In the genomic region with DNA sequence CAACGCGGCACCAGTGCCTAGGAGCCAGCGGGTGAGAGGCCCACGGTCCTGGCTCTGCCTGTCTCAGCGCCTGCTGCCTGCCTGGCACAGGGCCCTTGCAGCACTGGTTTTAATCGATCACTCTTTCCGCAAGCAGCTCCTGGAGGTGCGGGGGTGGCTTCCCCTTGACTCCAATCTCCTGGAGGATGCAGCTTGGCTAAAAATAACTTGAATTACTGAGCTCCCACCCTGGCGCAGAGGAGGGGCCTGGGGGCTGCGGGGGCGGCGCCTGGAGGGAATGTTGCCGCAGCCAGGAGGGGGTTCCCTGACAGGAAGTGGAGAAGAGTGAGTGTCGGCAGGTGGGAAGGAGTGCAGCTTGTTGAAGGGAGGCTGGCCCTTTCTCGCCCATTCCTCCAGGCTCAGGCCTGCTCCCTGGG, we compare ENCODE assay signal across 8 cellular contexts. TPM values are rescaled to one million over a fixed set of nuclear protein-coding genes. Genes with fewer than 3 reads are reported as not detected.
DNase-seq lines count a peak whose midpoint lies in the region; ATAC-seq and TF ChIP-seq lines count a peak whose summit lies in the region.

No MANE protein-coding gene starts in this region.

- H3K27ac ChIP-seq in RWPE2 (ENCODE audit: poor library complexity, severe bottlenecking): peak overlapping the region; percentile 14
- H3K27ac ChIP-seq in foreskin keratinocyte: no peak overlapping the region
- H3K27ac ChIP-seq in ovary: no peak overlapping the region
- H3K27ac ChIP-seq in CD4-positive, alpha-beta T cell (ENCODE audit: low read depth, low read length): no peak overlapping the region

- no peak for TF ChIP-seq POLR2A in ovary (IDR thresholded peaks at IDR 0.05)

- intact Hi-C loops in ovary (cut with DNase I): loop anchor here in 1 of 4 donors (5.0 kb wide), 1 partner anchor 42 kb away; no protein-coding TSS in a partner anchor
- intact Hi-C loops in CD4-positive, alpha-beta T cell (cut with DNase I, micrococcal nuclease): no loop called here

- H3K4me1 ChIP-seq in RWPE2 (ENCODE audit: insufficient read depth, poor library complexity, severe bottlenecking): no peaks in the 10 kb centered on the region
- peaks cover 10% of the 10 kb centered on the region for H3K4me1 ChIP-seq in foreskin keratinocyte
- H3K4me1 ChIP-seq in ovary (ENCODE audit: insufficient read depth): peaks cover 12% of the 10 kb centered on the region

- peak; percentile 32; the same call in 2 of the 3 replicates for ATAC-seq in RWPE2 (ENCODE audit: low read depth)
- peak; percentile 54 for ATAC-seq in foreskin keratinocyte
- ATAC-seq in CD4-positive, alpha-beta T cell (ENCODE audit: poor library complexity): no peak
- ATAC-seq in stimulated activated naive CD8-positive, alpha-beta T cell treated with anti-CD3 and anti-CD28 coated beads, Interleukin-15, amount 100 ng/mL, for 72 hours: no peak

- H3K9me3 ChIP-seq in RWPE2 (ENCODE audit: severe bottlenecking) (no peaks in the 10 kb centered on the region), ovary (no peaks in the 10 kb centered on the region)
- no peaks in the 10 kb centered on the region for H3K9me3 ChIP-seq in CD4-positive, alpha-beta T cell (ENCODE audit: control insufficient read depth, low read length)

- peaks cover 17% of the 10 kb centered on the region for H3K4me1 Mint-ChIP-seq in CD4-positive, alpha-beta T cell (ENCODE audit: low read depth)
- peaks cover 25% of the 10 kb centered on the region for H3K4me1 Mint-ChIP-seq in stimulated activated naive CD8-positive, alpha-beta T cell treated with anti-CD3 and anti-CD28 coated beads, Interleukin-15, amount 100 ng/mL, for 72 hours

- no peaks in the 10 kb centered on the region for H3K9me3 Mint-ChIP-seq in CD4-positive, alpha-beta T cell
- H3K9me3 Mint-ChIP-seq in stimulated activated naive CD8-positive, alpha-beta T cell treated with anti-CD3 and anti-CD28 coated beads, Interleukin-15, amount 100 ng/mL, for 72 hours: no peaks in the 10 kb centered on the region

- no peak for TF ChIP-seq CTCF in RWPE2 (IDR thresholded peaks at IDR 0.05; ENCODE audit: poor library complexity, severe bottlenecking)
- peak; percentile 5 for TF ChIP-seq CTCF in foreskin keratinocyte (conservative IDR thresholded peaks at IDR 0.05)
- TF ChIP-seq CTCF in ovary (IDR thresholded peaks at IDR 0.05): no peak
- no peak for TF ChIP-seq CTCF in CD4-positive, alpha-beta T cell (IDR thresholded peaks at IDR 0.05)

- peak; percentile 80 for DNase-seq in GM03348 (ENCODE audit: low spot score)
- DNase-seq in RWPE2 (ENCODE audit: low spot score): no peak
- no peak for DNase-seq in foreskin keratinocyte
- DNase-seq in ovary: peak; percentile 54 to 73 (median 57)
- DNase-seq in activated T-cell treated with anti-CD3 and anti-CD28 coated beads for 4 hours: no peak
- no peak for DNase-seq in CD4-positive, alpha-beta T cell
- no peak for DNase-seq in stimulated activated naive CD8-positive, alpha-beta T cell treated with anti-CD3 and anti-CD28 coated beads, Interleukin-15, amount 100 ng/mL, for 72 hours
- DNase-seq in cerebellum (ENCODE audit: low spot score): no peak

- POLR2A ChIA-PET in CD4-positive, alpha-beta T cell (lab: Charles Lee): interaction anchor here (0.8 to 1.1 kb wide), 2 partner anchors 10 to 51 kb away, joined by 3 read pairs; partner anchors contain the start of genes DUSP7 and RPL29

- H3K27me3 ChIP-seq in RWPE2 (ENCODE audit: insufficient read depth, poor library complexity, severe bottlenecking): no peaks in the 10 kb centered on the region
- no peaks in the 10 kb centered on the region for H3K27me3 ChIP-seq in foreskin keratinocyte
- no peaks in the 10 kb centered on the region for H3K27me3 ChIP-seq in ovary
- no peaks in the 10 kb centered on the region for H3K27me3 ChIP-seq in CD4-positive, alpha-beta T cell (ENCODE audit: control insufficient read depth, insufficient read depth, low read length)

- H3K27me3 Mint-ChIP-seq in CD4-positive, alpha-beta T cell: no peaks in the 10 kb centered on the region
- H3K27me3 Mint-ChIP-seq in stimulated activated naive CD8-positive, alpha-beta T cell treated with anti-CD3 and anti-CD28 coated beads, Interleukin-15, amount 100 ng/mL, for 72 hours: no peaks in the 10 kb centered on the region

- no peak overlapping the region for H3K4me3 Mint-ChIP-seq in CD4-positive, alpha-beta T cell
- no peak overlapping the region for H3K4me3 Mint-ChIP-seq in stimulated activated naive CD8-positive, alpha-beta T cell treated with anti-CD3 and anti-CD28 coated beads, Interleukin-15, amount 100 ng/mL, for 72 hours

- TF ChIP-seq EP300 in ovary (IDR thresholded peaks at IDR 0.05): no peak

- CTCF ChIA-PET in CD4-positive, alpha-beta T cell (lab: Charles Lee): no interaction called here

- 0 to 4% (median 2%) methylated on average over 15 of the region's 15 CpGs for WGBS in ovary, 3 donors

- H3K36me3 Mint-ChIP-seq in CD4-positive, alpha-beta T cell (ENCODE audit: low read depth): no peaks in the 10 kb centered on the region

- H3K36me3 ChIP-seq in RWPE2 (ENCODE audit: low read depth) (no peaks in the 10 kb centered on the region), ovary (no peaks in the 10 kb centered on the region)

- H3K4me3 ChIP-seq in RWPE2 (ENCODE audit: severe bottlenecking): no peak overlapping the region
- H3K4me3 ChIP-seq in ovary: no peak overlapping the region

- no peak overlapping the region for H3K27ac Mint-ChIP-seq in CD4-positive, alpha-beta T cell
- no peak overlapping the region for H3K27ac Mint-ChIP-seq in stimulated activated naive CD8-positive, alpha-beta T cell treated with anti-CD3 and anti-CD28 coated beads, Interleukin-15, amount 100 ng/mL, for 72 hours

RNA-seq across cellular contexts. Expression of gene RPL29, which starts 9.9 kb away (rescaled TPM):
- 1,319 and 1,629 TPM in 2 replicates for total RNA-seq in foreskin keratinocyte
- polyA plus RNA-seq in foreskin keratinocyte: 2,404 and 2,789 TPM in 2 replicates
- total RNA-seq in ovary: 1,000 to 10,000 TPM; 1,785 to 3,905 (median 1,999) TPM
- polyA plus RNA-seq in ovary: 1,000 to 10,000 TPM; 1,901 to 3,982 TPM
- total RNA-seq in CD4-positive, alpha-beta T cell: 1,000 to 10,000 TPM; 1,843 to 1,901 TPM
- total RNA-seq in cerebellum: 334 TPM

RNA-seq across cellular contexts. Expression of gene ACY1, which starts 22.2 kb away (rescaled TPM):
- total RNA-seq in foreskin keratinocyte (62.3 and 69.9 TPM in 2 replicates), ovary (10 to 100 TPM; 13.8 to 27.4 (median 21.1) TPM), cerebellum (8.0 TPM)
- polyA plus RNA-seq in foreskin keratinocyte (62.5 and 73.2 TPM in 2 replicates), ovary (10 to 100 TPM in 1 of 2 donors, 1 to 10 TPM in 1; 8.4 to 10.2 TPM)
- total RNA-seq in CD4-positive, alpha-beta T cell: 1 to 10 TPM; 4.9 TPM

RNA-seq across cellular contexts. Expression of gene ABHD14A, which starts 30.7 kb away (rescaled TPM):
- total RNA-seq in foreskin keratinocyte: 4.9 and 5.6 TPM in 2 replicates
- 8.9 and 9.5 TPM in 2 replicates for polyA plus RNA-seq in foreskin keratinocyte
- total RNA-seq in ovary: 10 to 100 TPM; 13.2 to 36.1 (median 27.4) TPM
- 10 to 100 TPM in 1 of 2 donors, 1 to 10 TPM in 1; 5.1 to 30.8 TPM for polyA plus RNA-seq in ovary
- total RNA-seq in CD4-positive, alpha-beta T cell: 10 to 100 TPM in 1 of 2 experiments, 1 to 10 TPM in 1; 9.5 to 10.6 TPM
- total RNA-seq in cerebellum: 19.1 TPM

RNA-seq across cellular contexts. Expression of gene ABHD14B, which starts 31.7 kb away (rescaled TPM):
- total RNA-seq in foreskin keratinocyte: 23.0 and 25.8 TPM in 2 replicates
- 30.5 and 33.6 TPM in 2 replicates for polyA plus RNA-seq in foreskin keratinocyte
- total RNA-seq in ovary: 10 to 100 TPM; 37.1 to 55.7 (median 45.5) TPM
- 10 to 100 TPM; 58.4 to 70.9 TPM for polyA plus RNA-seq in ovary
- total RNA-seq in CD4-positive, alpha-beta T cell: 10 to 100 TPM; 52.4 to 58.2 TPM
- 3.9 TPM for total RNA-seq in cerebellum

RNA-seq across cellular contexts. Expression of gene PCBP4, which starts 38.3 kb away (rescaled TPM):
- total RNA-seq in foreskin keratinocyte (30.9 and 33.4 TPM in 2 replicates), ovary (10 to 100 TPM; 36.9 to 83.3 (median 49.0) TPM), cerebellum (55.5 TPM)
- polyA plus RNA-seq in foreskin keratinocyte (40.0 and 46.9 TPM in 2 replicates), ovary (10 to 100 TPM in 1 of 2 donors, 1 to 10 TPM in 1; 4.5 to 28.7 TPM)
- total RNA-seq in CD4-positive, alpha-beta T cell: 10 to 100 TPM; 14.7 to 16.8 TPM

Comparison
In these comparisons a context has a peak if more than half of its experiments do, and no peak if none do; other contexts are left out.
1. DNase-seq: peak in GM03348 (single experiment) and ovary (5 of 5); none in RWPE2 (single experiment), foreskin keratinocyte (0 of 2), activated T-cell treated with anti-CD3 and anti-CD28 coated beads for 4 hours (single experiment), CD4-positive, alpha-beta T cell (0 of 10), stimulated activated naive CD8-positive, alpha-beta T cell treated with anti-CD3 and anti-CD28 coated beads, Interleukin-15, amount 100 ng/mL, for 72 hours (0 of 2) and cerebellum (single experiment).
2. ATAC-seq: peak in RWPE2 (single experiment) and foreskin keratinocyte (single experiment); none in CD4-positive, alpha-beta T cell (single experiment) and stimulated activated naive CD8-positive, alpha-beta T cell treated with anti-CD3 and anti-CD28 coated beads, Interleukin-15, amount 100 ng/mL, for 72 hours (single experiment).